ENCODE assay signal across 13 cellular contexts in the genomic region with DNA sequence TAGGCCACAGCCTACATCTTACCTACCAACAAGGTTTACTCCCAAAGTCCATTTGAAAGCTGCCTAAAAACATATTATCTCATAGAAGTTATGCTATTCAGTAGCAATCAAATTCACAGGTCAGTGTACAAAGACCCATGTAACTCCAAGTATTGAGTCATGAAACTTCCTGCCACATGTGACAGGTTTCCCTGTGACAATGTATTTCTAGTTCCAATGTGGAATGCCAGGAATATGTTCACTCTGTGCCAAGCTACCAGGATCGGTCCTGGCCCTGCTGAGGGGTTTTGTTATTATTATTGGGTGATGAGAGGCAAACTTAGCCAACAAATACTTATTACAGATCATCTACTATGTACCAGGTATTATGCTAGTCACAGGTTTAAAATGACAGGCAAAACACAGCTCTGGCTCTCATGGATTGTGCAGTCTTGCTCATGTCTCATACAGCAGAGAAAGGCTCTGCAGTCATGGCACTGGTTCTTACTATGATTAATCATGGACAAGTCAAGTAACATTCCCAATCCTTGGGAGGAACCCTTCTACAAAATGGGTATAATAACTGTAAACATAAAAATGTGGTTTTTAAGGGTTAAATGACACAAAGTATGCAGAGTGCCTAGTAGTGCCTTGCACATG. TPM values are rescaled to one million over a fixed set of nuclear protein-coding genes. Genes with fewer than 3 reads are reported as not detected.
DNase-seq lines count a peak whose midpoint lies in the region; ATAC-seq, FAIRE-seq and TF ChIP-seq lines count a peak whose summit lies in the region.
"Had no signal": no experiment of that assay in that cellular context is flagged by ENCODE, and none has a peak within 500 bp of the region (broad histone marks: within the 10 kb centered on the region; RNA-seq: fewer than 3 reads in every experiment).

No MANE protein-coding gene starts in this region.

- H3K23ac ChIP-seq in mesendoderm (ENCODE audit: low read length): no peak overlapping the region

- H3K36me3 ChIP-seq in heart left ventricle: peaks cover 0 to 39% (median 20%) of the 10 kb centered on the region in 9 donors
- H3K36me3 ChIP-seq in keratinocyte (ENCODE audit: control insufficient read depth in 2 of 2, extremely low read depth in 1 of 2, insufficient read depth in 2 of 2, low read length in 2 of 2): peaks cover 5 to 10% of the 10 kb centered on the region in 2 experiments
- no peaks in the 10 kb centered on the region for H3K36me3 ChIP-seq in upper lobe of left lung
- no peaks in the 10 kb centered on the region for H3K36me3 ChIP-seq in vagina
- peaks cover 3% of the 10 kb centered on the region for H3K36me3 ChIP-seq in mesendoderm (ENCODE audit: control insufficient read depth, insufficient read depth, low read length)
- H3K36me3 ChIP-seq: prostate gland had no signal

- TF ChIP-seq EP300 in upper lobe of left lung (IDR thresholded peaks at IDR 0.05): no peak

- DNase-seq in heart left ventricle: no peak
- DNase-seq in cardiac septum (ENCODE audit: low spot score): no peak
- DNase-seq in T-helper 17 cell: no peak
- DNase-seq in keratinocyte (ENCODE audit: low read depth, low spot score): no peak
- no peak for DNase-seq in upper lobe of left lung
- DNase-seq in left colon: no peak
- no peak for DNase-seq in vagina (ENCODE audit: extremely low spot score in 2 of 2)
- DNase-seq in mesendoderm: no peak
- DNase-seq: activated CD4-positive, alpha-beta T cell treated with anti-CD3 and anti-CD28 coated beads for 48 hours; stimulated activated CD4-positive, alpha-beta T cell treated with anti-CD3 and anti-CD28 coated beads, Interleukin-4, amount 100 ng/mL, for 24 hours; stimulated activated naive CD8-positive, alpha-beta T cell treated with anti-CD3 and anti-CD28 coated beads, Interleukin-15, Interleukin-2, amounts not matched to agents 100 U/mL and 50 U/mL, for 24 hours had no signal

- H3K9me1 ChIP-seq in keratinocyte (ENCODE audit: control insufficient read depth, extremely low read depth, insufficient read depth, low read length): no peaks in the 10 kb centered on the region

- TF ChIP-seq CTCF in heart left ventricle (IDR thresholded peaks at IDR 0.05) (no peak), keratinocyte (optimal IDR thresholded peaks at IDR 0.05 in 1 of 3, IDR thresholded peaks at IDR 0.05 in 1 of 3, conservative IDR thresholded peaks at IDR 0.05 in 1 of 3; ENCODE audit: extremely low read depth in 1 of 3, insufficient read depth in 2 of 3, low read length in 3 of 3) (no peak), upper lobe of left lung (IDR thresholded peaks at IDR 0.05) (no peak), vagina (IDR thresholded peaks at IDR 0.05) (no peak)

- WGBS in heart left ventricle, 4 donors: 22 to 37% (median 25%) methylated on average over 1 of the region's 1 CpG
- 33 to 46% methylated on average over 1 of the region's 1 CpG for WGBS in upper lobe of left lung, 2 donors
- no CpG with 5 or more reads among the region's 1 CpG for WGBS in mesendoderm (ENCODE audit: extremely low coverage, insufficient coverage, low lambda C conversion rate)

- no peak overlapping the region for H3K4me3 Mint-ChIP-seq in T-helper 17 cell
- H3K4me3 Mint-ChIP-seq: activated T-helper 17 cell treated with anti-CD3 and anti-CD28 coated beads, Interleukin-2, amount 50 U/mL, for 72 hours had no signal

- H3K9ac ChIP-seq in keratinocyte (ENCODE audit: control insufficient read depth, extremely low read depth, insufficient read depth, low read length): no peak overlapping the region
- H3K9ac ChIP-seq in mesendoderm (ENCODE audit: low read length): no peak overlapping the region

- no peaks in the 10 kb centered on the region for H4K20me1 ChIP-seq in keratinocyte (ENCODE audit: control insufficient read depth, extremely low read depth, insufficient read depth, low read length)

- FAIRE-seq in keratinocyte (lab: Jason Lieb, UNC): peak; percentile 39

- H4K8ac ChIP-seq in mesendoderm (ENCODE audit: low read depth, low read length): no peak overlapping the region

- H3K4me3 ChIP-seq in heart left ventricle: no peak overlapping the region
- H3K4me3 ChIP-seq in keratinocyte (ENCODE audit: control insufficient read depth in 2 of 3, extremely low read depth in 1 of 3, insufficient read depth in 2 of 3, low read depth in 1 of 3, low read length in 3 of 3): no peak overlapping the region
- H3K4me3 ChIP-seq in upper lobe of left lung: no peak overlapping the region
- no peak overlapping the region for H3K4me3 ChIP-seq in vagina
- no peak overlapping the region for H3K4me3 ChIP-seq in mesendoderm (ENCODE audit: low read length)
- H3K4me3 ChIP-seq: prostate gland had no signal

- no peak overlapping the region for H2BK5ac ChIP-seq in mesendoderm (ENCODE audit: low read length)

- H3K79me1 ChIP-seq in mesendoderm (ENCODE audit: low read length): no peaks in the 10 kb centered on the region

- intact Hi-C loops in heart left ventricle (cut with DNase I): loop anchor here in 1 of 10 donors (5.0 kb wide), 1 partner anchor 234 kb away; a partner anchor contains a TSS
- intact Hi-C loops in cardiac septum (cut with DNase I): no loop called here
- intact Hi-C loops in left colon (cut with DNase I, micrococcal nuclease): no loop called here
- intact Hi-C loops in vagina (cut with DNase I): no loop called here

- no peak overlapping the region for H2AK5ac ChIP-seq in mesendoderm (ENCODE audit: low read length)

- H3K56ac ChIP-seq in mesendoderm (ENCODE audit: low read length): no peak overlapping the region

- H3K79me2 ChIP-seq in keratinocyte (ENCODE audit: control insufficient read depth, insufficient read depth, low read length): no peaks in the 10 kb centered on the region
- no peaks in the 10 kb centered on the region for H3K79me2 ChIP-seq in mesendoderm (ENCODE audit: control insufficient read depth, insufficient read depth, low read length)

- H3K4ac ChIP-seq in mesendoderm (ENCODE audit: low read depth, low read length): no peak overlapping the region

- H2AFZ ChIP-seq in keratinocyte (ENCODE audit: control insufficient read depth, low read length): no peak overlapping the region

- H3K27ac ChIP-seq in heart left ventricle: peak overlapping the region in 11 of 12 donors; percentile 6 to 76 (median 41)
- H3K27ac ChIP-seq in keratinocyte (ENCODE audit: control insufficient read depth, insufficient read depth, low read length): peak overlapping the region; percentile 40
- peak overlapping the region; percentile 0 to 76 (median 50) for H3K27ac ChIP-seq in upper lobe of left lung
- no peak overlapping the region for H3K27ac ChIP-seq in vagina
- no peak overlapping the region for H3K27ac ChIP-seq in mesendoderm (ENCODE audit: low read depth, low read length)

- no peak for TF ChIP-seq POLR2A in heart left ventricle (IDR thresholded peaks at IDR 0.05)
- TF ChIP-seq POLR2A in upper lobe of left lung (IDR thresholded peaks at IDR 0.05): no peak
- TF ChIP-seq POLR2A in vagina (IDR thresholded peaks at IDR 0.05): no peak

- no peak overlapping the region for H4K5ac ChIP-seq in mesendoderm (ENCODE audit: low read length)

- H3K27me3 ChIP-seq in heart left ventricle (no peaks in the 10 kb centered on the region), keratinocyte (ENCODE audit: control insufficient read depth, extremely low read depth, insufficient read depth, low read length) (no peaks in the 10 kb centered on the region), upper lobe of left lung (no peaks in the 10 kb centered on the region), vagina (no peaks in the 10 kb centered on the region), mesendoderm (ENCODE audit: insufficient read depth, low read length, poor library complexity) (no peaks in the 10 kb centered on the region)

- no peak overlapping the region for H3K18ac ChIP-seq in mesendoderm (ENCODE audit: low read length)

- dilution Hi-C loops in keratinocyte (cut with MboI; ENCODE audit: extremely low pct_ligation_motif_present, low sequenced_read_pairs): no loop called here

- H3K4me1 ChIP-seq in heart left ventricle: peaks cover 0 to 46% (median 17%) of the 10 kb centered on the region in 12 donors
- H3K4me1 ChIP-seq in keratinocyte (ENCODE audit: control insufficient read depth, extremely low read depth, insufficient read depth, low read length): peaks cover 12% of the 10 kb centered on the region
- peaks cover 28 to 40% (median 35%) of the 10 kb centered on the region in 4 donors for H3K4me1 ChIP-seq in upper lobe of left lung
- no peaks in the 10 kb centered on the region for H3K4me1 ChIP-seq in vagina
- peaks cover 4% of the 10 kb centered on the region for H3K4me1 ChIP-seq in mesendoderm (ENCODE audit: control insufficient read depth, low read depth, low read length)
- H3K4me1 ChIP-seq: prostate gland had no signal

- no peak overlapping the region for H2BK15ac ChIP-seq in mesendoderm (replicated peaks; ENCODE audit: low read depth)

- H3K9me3 ChIP-seq in heart left ventricle (no peaks in the 10 kb centered on the region), T-helper 17 cell (ENCODE audit: control insufficient read depth, low read length, poor library complexity, severe bottlenecking) (no peaks in the 10 kb centered on the region), keratinocyte (ENCODE audit: control insufficient read depth, low read depth, low read length) (no peaks in the 10 kb centered on the region), upper lobe of left lung (no peaks in the 10 kb centered on the region), vagina (no peaks in the 10 kb centered on the region)
- H3K9me3 ChIP-seq: prostate gland had no signal

- H2BK120ac ChIP-seq in mesendoderm (ENCODE audit: low read depth, low read length): no peak overlapping the region

- H3K27ac Mint-ChIP-seq in T-helper 17 cell: peak overlapping the region; percentile 73
- H3K27ac Mint-ChIP-seq: activated T-helper 17 cell treated with anti-CD3 and anti-CD28 coated beads, Interleukin-2, amount 50 U/mL, for 72 hours had no signal

- H3K36me3 Mint-ChIP-seq in T-helper 17 cell (ENCODE audit: low read depth): peaks cover 5% of the 10 kb centered on the region

- H3K4me2 ChIP-seq in keratinocyte (ENCODE audit: control insufficient read depth, extremely low read depth, insufficient read depth, low read depth, low read length) (peak overlapping the region; percentile 39), mesendoderm (ENCODE audit: low read length) (no peak overlapping the region)

- H3K4me1 Mint-ChIP-seq in T-helper 17 cell: peaks cover 34% of the 10 kb centered on the region

- H3K27me3 Mint-ChIP-seq in T-helper 17 cell: no peaks in the 10 kb centered on the region
- H3K27me3 Mint-ChIP-seq: activated T-helper 17 cell treated with anti-CD3 and anti-CD28 coated beads, Interleukin-2, amount 50 U/mL, for 72 hours had no signal

- peak in 3 of 4 donors; percentile 28 to 71 (median 53) for ATAC-seq in heart left ventricle
- ATAC-seq in T-helper 17 cell: no peak
- ATAC-seq in upper lobe of left lung (ENCODE audit: low FRiP score in 2 of 2): no peak
- ATAC-seq in left colon: no peak
- ATAC-seq: stimulated activated naive CD8-positive, alpha-beta T cell treated with anti-CD3 and anti-CD28 coated beads, Interleukin-15, Interleukin-2, amounts not matched to agents 100 U/mL and 50 U/mL, for 24 hours had no signal

RNA-seq across cellular contexts. Expression of a gene that starts 22.5 kb away (rescaled TPM):
- total RNA-seq in heart left ventricle (10 to 100 TPM; 14.8 to 36.2 (median 26.5) TPM), cardiac septum (35.4 TPM), T-helper 17 cell (10 to 100 TPM; 28.8 to 29.5 TPM), upper lobe of left lung (10 to 100 TPM; 14.8 to 25.2 (median 21.5) TPM), left colon (10 to 100 TPM; 16.7 to 19.0 TPM), vagina (22.1 TPM)
- polyA plus RNA-seq in heart left ventricle (10 to 100 TPM; 28.3 to 38.1 TPM), keratinocyte (45.1 to 98.0 TPM (median 67.2 TPM) in 3 replicates)
- polyA plus RNA-seq in keratinocyte (2011; ENCODE audit: low read depth): 43.0 TPM
- 50.9 and 90.1 TPM in 2 replicates for polyA plus RNA-seq in keratinocyte (2011; cell fraction: cytosol; rRNA removed)
- 51.1 and 54.9 TPM in 2 replicates for polyA plus RNA-seq in keratinocyte (2011; cell fraction: nucleus; rRNA removed)
- 29.5 and 32.1 TPM in 2 replicates for polyA plus RNA-seq in keratinocyte (2012; ENCODE audit: low replicate concordance)
- polyA minus RNA-seq in keratinocyte: 6.5 to 31.0 TPM (median 16.5 TPM) in 3 replicates
- polyA minus RNA-seq in keratinocyte (2011; cell fraction: cytosol; rRNA and poly(A)+ RNA removed): 13.2 TPM
- polyA minus RNA-seq in keratinocyte (2011; cell fraction: nucleus; rRNA and poly(A)+ RNA removed): 9.0 and 21.9 TPM in 2 replicates
- 49.4 TPM for polyA plus RNA-seq in mesendoderm (2013, experiment 1 of 2)
- 49.3 TPM for polyA plus RNA-seq in mesendoderm (2013, experiment 2 of 2)

Comparison
In these comparisons a context has a peak if more than half of its experiments do, and no peak if none do; other contexts are left out.
1. ATAC-seq: peak in heart left ventricle (3 of 4); none in T-helper 17 cell (single experiment), upper lobe of left lung (0 of 2) and left colon (single experiment).
2. H3K27ac ChIP-seq: peak in heart left ventricle (11 of 12), keratinocyte (single experiment) and upper lobe of left lung (4 of 4); none in vagina (single experiment) and mesendoderm (single experiment).